ENCODE assay signal across 1 cellular context in the genomic region with DNA sequence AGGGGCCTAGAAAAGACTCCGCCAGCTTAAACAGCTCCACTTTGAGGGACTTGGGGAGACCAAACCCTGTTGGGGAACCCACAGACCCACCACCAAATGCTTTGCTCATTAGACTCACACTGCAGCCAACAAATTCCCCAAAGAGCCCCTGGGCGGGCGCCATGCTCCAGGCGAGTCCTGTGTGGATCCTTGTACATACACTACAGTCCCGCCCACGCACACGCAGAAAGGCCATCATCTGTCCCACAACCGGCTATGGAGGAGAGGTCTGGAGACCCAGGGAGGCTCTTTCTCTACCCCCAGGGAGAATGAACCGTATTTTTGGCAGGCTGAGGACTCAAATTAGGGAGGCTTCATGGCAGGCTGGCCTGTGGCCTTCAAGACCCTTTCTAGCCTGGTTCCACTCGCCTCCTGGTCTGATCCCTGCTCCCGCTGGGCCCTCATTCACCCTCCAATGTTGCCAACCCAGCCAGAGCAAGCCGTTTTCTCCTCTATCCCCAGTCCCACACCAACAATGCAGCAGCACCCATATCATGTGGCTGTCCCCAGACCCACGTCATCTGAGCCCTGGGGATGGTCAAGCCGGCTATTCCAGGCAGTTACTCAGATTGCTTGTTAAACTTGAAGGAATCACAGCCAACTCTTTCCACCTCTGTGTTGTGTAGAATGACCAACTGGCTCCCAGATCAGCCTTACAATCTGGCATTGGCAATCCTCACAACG.
TF ChIP-seq lines count a peak whose summit lies in the region.

No MANE protein-coding gene starts in this region.

TF ChIP-seq in HepG2, 621 proteins besides CTCF, POLR2A, EP300 and RAD21:
- TF ChIP-seq MTF2 (CRISPR knock-in tag; IDR thresholded peaks at IDR 0.05; ENCODE audit: borderline replicate concordance) (no peak), MXD1 (CRISPR knock-in tag; IDR thresholded peaks at IDR 0.05) (no peak), FOXA1 (IDR thresholded peaks at IDR 0.05) (no peak), FOXA1 (CRISPR knock-in tag; IDR thresholded peaks at IDR 0.05) (no peak), POLR2AphosphoS2 (IDR thresholded peaks at IDR 0.05; ENCODE audit: low read depth, low read length) (no peak), ZNF780A (CRISPR knock-in tag; IDR thresholded peaks at IDR 0.05) (no peak), ELF3 (CRISPR knock-in tag; IDR thresholded peaks at IDR 0.05) (no peak), ZNF746 (CRISPR knock-in tag; IDR thresholded peaks at IDR 0.05) (no peak), GTF2F1 (IDR thresholded peaks at IDR 0.05; ENCODE audit: low read length) (no peak), ZFP41 (CRISPR knock-in tag; IDR thresholded peaks at IDR 0.05; ENCODE audit: borderline replicate concordance) (no peak), ZNF766 (CRISPR knock-in tag; IDR thresholded peaks at IDR 0.05; ENCODE audit: borderline replicate concordance) (no peak), EEA1 (CRISPR knock-in tag; IDR thresholded peaks at IDR 0.05; ENCODE audit: borderline replicate concordance) (no peak), ZBTB2 (CRISPR knock-in tag; IDR thresholded peaks at IDR 0.05; ENCODE audit: low read depth) (no peak), ZNF280D (CRISPR knock-in tag; IDR thresholded peaks at IDR 0.05) (no peak)
- TF ChIP-seq, protein P1, sequence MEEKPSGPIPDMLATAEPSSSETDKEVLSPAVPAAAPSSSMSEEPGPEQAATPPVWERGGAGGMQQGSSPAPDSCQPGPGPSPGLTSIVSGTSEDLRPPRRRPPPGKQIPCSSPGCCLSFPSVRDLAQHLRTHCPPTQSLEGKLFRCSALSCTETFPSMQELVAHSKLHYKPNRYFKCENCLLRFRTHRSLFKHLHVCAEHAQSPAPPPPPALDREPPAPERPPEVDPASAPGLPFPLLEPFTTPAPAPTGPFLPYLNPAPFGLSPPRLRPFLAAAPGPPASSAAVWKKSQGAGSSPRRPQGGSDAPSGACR (CRISPR knock-in tag; IDR thresholded peaks at IDR 0.05) = no peak
- TF ChIP-seq, protein P2, sequence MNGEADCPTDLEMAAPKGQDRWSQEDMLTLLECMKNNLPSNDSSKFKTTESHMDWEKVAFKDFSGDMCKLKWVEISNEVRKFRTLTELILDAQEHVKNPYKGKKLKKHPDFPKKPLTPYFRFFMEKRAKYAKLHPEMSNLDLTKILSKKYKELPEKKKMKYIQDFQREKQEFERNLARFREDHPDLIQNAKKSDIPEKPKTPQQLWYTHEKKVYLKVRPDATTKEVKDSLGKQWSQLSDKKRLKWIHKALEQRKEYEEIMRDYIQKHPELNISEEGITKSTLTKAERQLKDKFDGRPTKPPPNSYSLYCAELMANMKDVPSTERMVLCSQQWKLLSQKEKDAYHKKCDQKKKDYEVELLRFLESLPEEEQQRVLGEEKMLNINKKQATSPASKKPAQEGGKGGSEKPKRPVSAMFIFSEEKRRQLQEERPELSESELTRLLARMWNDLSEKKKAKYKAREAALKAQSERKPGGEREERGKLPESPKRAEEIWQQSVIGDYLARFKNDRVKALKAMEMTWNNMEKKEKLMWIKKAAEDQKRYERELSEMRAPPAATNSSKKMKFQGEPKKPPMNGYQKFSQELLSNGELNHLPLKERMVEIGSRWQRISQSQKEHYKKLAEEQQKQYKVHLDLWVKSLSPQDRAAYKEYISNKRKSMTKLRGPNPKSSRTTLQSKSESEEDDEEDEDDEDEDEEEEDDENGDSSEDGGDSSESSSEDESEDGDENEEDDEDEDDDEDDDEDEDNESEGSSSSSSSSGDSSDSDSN (CRISPR knock-in tag; IDR thresholded peaks at IDR 0.05) = no peak
